In genomic region chr15:88284441-88285106, GRCh38 we compare ENCODE assay signal across 23 cellular contexts. TPM values are rescaled to one million over a fixed set of nuclear protein-coding genes. Genes with fewer than 3 reads are reported as not detected.
"Had no signal": no experiment of that assay in that cellular context is flagged by ENCODE, and none has a peak within 500 bp of the region (broad histone marks: within the 10 kb centered on the region; RNA-seq: fewer than 3 reads in every experiment).

No MANE protein-coding gene starts in this region.

- H3K9me3 ChIP-seq: gastrocnemius medialis had no signal

- H3K36me3 ChIP-seq: breast epithelium, gastrocnemius medialis, stomach had no signal

- H3K9me3 Mint-ChIP-seq: activated naive CD4-positive, alpha-beta T cell treated with anti-CD3 and anti-CD28 coated beads, Interleukin-2, amount 10 ng/mL, durations not matched to agents 7 days and 5 days; activated T-cell treated with anti-CD3 and anti-CD28 coated beads, Interleukin-2, amount 50 U/mL, for 4 hours; dendritic cell treated with granulocyte-macrophage colony-stimulating factor and Interleukin-4, amounts not matched to agents 40 ng/mL and 50 ng/mL, for 4 days; T-helper 1 cell treated with Interleukin-12 subunit alpha and Interleukin-12 subunit beta and Interleukin-4 antibody, amounts not matched to agents 30 μg/mL and 1 μg/mL, for 36 hours had no signal

- FAIRE-seq: astrocyte had no signal

- H3K27ac ChIP-seq: breast epithelium, gastrocnemius medialis, stomach had no signal

- H3K27ac Mint-ChIP-seq: activated naive CD4-positive, alpha-beta T cell treated with anti-CD3 and anti-CD28 coated beads, Interleukin-2, amount 10 ng/mL, durations not matched to agents 7 days and 5 days; dendritic cell treated with granulocyte-macrophage colony-stimulating factor and Interleukin-4, amounts not matched to agents 40 ng/mL and 50 ng/mL, for 4 days; immature natural killer cell; nephron; progenitor cell of endocrine pancreas; T-helper 1 cell treated with Interleukin-12 subunit alpha and Interleukin-12 subunit beta and Interleukin-4 antibody, amounts not matched to agents 30 μg/mL and 1 μg/mL, for 36 hours had no signal

- H3K4me3 ChIP-seq: breast epithelium, gastrocnemius medialis, smooth muscle cell, stomach had no signal

- DNase-seq: activated CD4-positive, alpha-beta T cell treated with anti-CD3 and anti-CD28 coated beads, Interleukin-2, amount 50 U/mL, for 1 hour; activated CD4-positive, CD25-positive, alpha-beta regulatory T cell treated with anti-CD3 and anti-CD28 coated beads, Interleukin-2, amount 50 U/mL, for 72 hours; activated CD8-positive, alpha-beta memory T cell treated with anti-CD3 and anti-CD28 coated beads, Interleukin-2, amount 50 U/mL, for 4 hours; activated effector memory CD4-positive, alpha-beta T cell treated with Interleukin-2 at 50 U/mL for 16 hours; activated naive CD4-positive, alpha-beta T cell treated with anti-CD3 and anti-CD28 coated beads, Interleukin-2, amount 10 ng/mL, durations not matched to agents 7 days and 5 days; activated T-cell treated with anti-CD3 and anti-CD28 coated beads, Interleukin-2, amount 50 U/mL, for 4 hours; effector CD8-positive, alpha-beta T cell; gastrocnemius medialis; head of caudate nucleus; immature natural killer cell; kidney glomerular epithelial cell; right cardiac atrium; stimulated activated CD4-positive, alpha-beta T cell treated with anti-CD3 and anti-CD28 coated beads, Interleukin-4, amount 100 ng/mL, for 1 hour; stomach; trophoblast cell had no signal

- H3K4me3 Mint-ChIP-seq: activated naive CD4-positive, alpha-beta T cell treated with anti-CD3 and anti-CD28 coated beads, Interleukin-2, amount 10 ng/mL, durations not matched to agents 7 days and 5 days; activated T-cell treated with anti-CD3 and anti-CD28 coated beads, Interleukin-2, amount 50 U/mL, for 4 hours; dendritic cell treated with granulocyte-macrophage colony-stimulating factor and Interleukin-4, amounts not matched to agents 40 ng/mL and 50 ng/mL, for 4 days; immature natural killer cell; nephron; T-helper 1 cell treated with Interleukin-12 subunit alpha and Interleukin-12 subunit beta and Interleukin-4 antibody, amounts not matched to agents 30 μg/mL and 1 μg/mL, for 36 hours had no signal

- H3K4me1 Mint-ChIP-seq: activated naive CD4-positive, alpha-beta T cell treated with anti-CD3 and anti-CD28 coated beads, Interleukin-2, amount 10 ng/mL, durations not matched to agents 7 days and 5 days; immature natural killer cell had no signal

- H3K4me1 ChIP-seq: breast epithelium, gastrocnemius medialis, stomach had no signal

- H3K4me2 ChIP-seq: smooth muscle cell had no signal

- H3K27me3 ChIP-seq: gastrocnemius medialis had no signal

- ATAC-seq: activated T-cell treated with anti-CD3 and anti-CD28 coated beads, Interleukin-2, amount 50 U/mL, for 4 hours; esophagus mucosa; gastrocnemius medialis; right cardiac atrium had no signal

- H3K36me3 Mint-ChIP-seq: activated naive CD4-positive, alpha-beta T cell treated with anti-CD3 and anti-CD28 coated beads, Interleukin-2, amount 10 ng/mL, durations not matched to agents 7 days and 5 days; immature natural killer cell had no signal

RNA-seq across cellular contexts. Expression of gene NTRK3, which starts 28.0 kb away (rescaled TPM):
- total RNA-seq: progenitor cell of endocrine pancreas had no signal
- polyA plus RNA-seq: immature natural killer cell had no signal
